20 cellular contexts compared by ENCODE assay signal in genomic region chr7:93830141-93830925, GRCh38.
DNase-seq lines count a peak whose midpoint lies in the region; ATAC-seq, FAIRE-seq and TF ChIP-seq lines count a peak whose summit lies in the region.
"Had no signal": no experiment of that assay in that cellular context is flagged by ENCODE, and none has a peak within 500 bp of the region (broad histone marks: within the 10 kb centered on the region; RNA-seq: fewer than 3 reads in every experiment).

No MANE protein-coding gene starts in this region.

- intact Hi-C loops in MCF 10A (cut with micrococcal nuclease) (no loop called here), mammary epithelial cell (cut with micrococcal nuclease) (no loop called here)

- POLR2A ChIA-PET in MCF 10A (lab: Yijun Ruan, JAX) (no interaction called here), H1 (lab: Charles Lee; ENCODE audit: partially characterized antibody) (no interaction called here)

- H2BK12ac ChIP-seq in H1 (ENCODE audit: low read depth, low read length): no peak overlapping the region

- no peaks in the 10 kb centered on the region for H3K27me3 Mint-ChIP-seq in MCF 10A (ENCODE audit: insufficient read depth, unreplicated experiment)

- H3K4me2 ChIP-seq in mammary epithelial cell (ENCODE audit: insufficient read depth, low read depth, low read length): no peak overlapping the region
- no peak overlapping the region for H3K4me2 ChIP-seq in H1 (ENCODE audit: insufficient read depth in 1 of 2, low read depth in 2 of 2, low read length in 2 of 2)
- H3K4me2 ChIP-seq: A549; BLaER1 treated with 17β-estradiol and CSF1 and Interleukin-3, amounts not matched to agents 10 nM and 100 nM had no signal

- H3K56ac ChIP-seq in H1 (replicated peaks; ENCODE audit: insufficient read length, low read depth, low read length): no peak overlapping the region

- H3K79me2 ChIP-seq in mammary epithelial cell (ENCODE audit: insufficient read depth, low read length): no peaks in the 10 kb centered on the region
- H3K79me2 ChIP-seq in H1 (ENCODE audit: control insufficient read depth in 1 of 2, insufficient read depth in 2 of 2, low read length in 2 of 2): no peaks in the 10 kb centered on the region

- FAIRE-seq in H1 (lab: Jason Lieb, UNC): no peak
- FAIRE-seq: HTR-8/SVneo had no signal

- H4K5ac ChIP-seq in H1 (ENCODE audit: insufficient read length, low read depth, low read length): no peak overlapping the region

- no peak overlapping the region for H3K23ac ChIP-seq in H1 (ENCODE audit: insufficient read length)

- no peaks in the 10 kb centered on the region for H3K9me3 Mint-ChIP-seq in MCF 10A (ENCODE audit: unreplicated experiment)
- H3K9me3 Mint-ChIP-seq: CD8-positive, alpha-beta T cell; H9; IgD-negative memory B cell had no signal

- no peak overlapping the region for H2AK5ac ChIP-seq in H1 (ENCODE audit: low read depth, low read length)

- H3K9me3 ChIP-seq in mammary epithelial cell (replicated peaks; ENCODE audit: insufficient read depth, low read length): no peaks in the 10 kb centered on the region
- no peaks in the 10 kb centered on the region for H3K9me3 ChIP-seq in H1 (ENCODE audit: insufficient read depth in 2 of 2, low read depth in 1 of 2, low read length in 1 of 2)
- H3K9me3 ChIP-seq in thoracic aorta: no peaks in the 10 kb centered on the region
- H3K9me3 ChIP-seq: A549; BLaER1 treated with 17β-estradiol and CSF1 and Interleukin-3, amounts not matched to agents 10 nM and 100 nM had no signal

- peak overlapping the region; percentile 41 for H3K27ac Mint-ChIP-seq in MCF 10A (ENCODE audit: low read depth, unreplicated experiment)
- H3K27ac Mint-ChIP-seq: CD8-positive, alpha-beta T cell; H9; IgD-negative memory B cell had no signal

- in situ Hi-C loops in mammary epithelial cell (cut with MboI; ENCODE audit: low sequenced_read_pairs in 2 of 2): no loop called here

- H3K4me3 ChIP-seq in mammary epithelial cell (replicated peaks in 1 of 3; ENCODE audit: insufficient read depth in 1 of 3, low read depth in 2 of 3, low read length in 3 of 3) (no peak overlapping the region), H1 (ENCODE audit: extremely low read depth in 1 of 4, insufficient read depth in 2 of 4, low read depth in 3 of 4, low read length in 4 of 4) (no peak overlapping the region), thoracic aorta (peak overlapping the region; percentile 2)
- H3K4me3 ChIP-seq: A549; BLaER1 treated with 17β-estradiol and CSF1 and Interleukin-3, amounts not matched to agents 10 nM and 100 nM had no signal

- no peak overlapping the region for H3K4me3 Mint-ChIP-seq in MCF 10A (ENCODE audit: unreplicated experiment)
- H3K4me3 Mint-ChIP-seq: CD8-positive, alpha-beta T cell; H9; IgD-negative memory B cell had no signal

- TF ChIP-seq POLR2A in H1 (IDR thresholded peaks at IDR 0.05; ENCODE audit: control extremely low read depth in 1 of 2, low read depth in 2 of 2, low read length in 2 of 2): no peak

- H3K27me3 ChIP-seq in mammary epithelial cell (ENCODE audit: insufficient read depth, low read length): peaks cover 19% of the 10 kb centered on the region
- H3K27me3 ChIP-seq in H1 (replicated peaks in 1 of 4; ENCODE audit: control insufficient read depth in 3 of 4, extremely low read depth in 1 of 4, insufficient read depth in 3 of 4, low read length in 3 of 4): no peaks in the 10 kb centered on the region
- H3K27me3 ChIP-seq in thoracic aorta (replicated peaks; ENCODE audit: insufficient read depth): no peaks in the 10 kb centered on the region
- H3K27me3 ChIP-seq in foreskin keratinocyte: peaks cover 63% of the 10 kb centered on the region
- H3K27me3 ChIP-seq: BLaER1 treated with 17β-estradiol and CSF1 and Interleukin-3, amounts not matched to agents 10 nM and 100 nM had no signal

- H3K36me3 Mint-ChIP-seq in MCF 10A (ENCODE audit: insufficient read depth, unreplicated experiment): no peaks in the 10 kb centered on the region
- H3K36me3 Mint-ChIP-seq: CD8-positive, alpha-beta T cell; IgD-negative memory B cell had no signal

- H2BK20ac ChIP-seq in H1 (ENCODE audit: low read length): no peak overlapping the region

- dilution Hi-C loops in mammary epithelial cell (cut with HindIII; ENCODE audit: low sequenced_read_pairs): no loop called here

- no TSS peak for BruUV-seq in MCF 10A (replicated peaks; lab: Mats Ljungman, UMichigan)
- BruUV-seq in mammary epithelial cell (replicated peaks; lab: Mats Ljungman, UMichigan): no TSS peak

- H3K4ac ChIP-seq in H1 (replicated peaks; ENCODE audit: insufficient read length, low read depth, low read length): no peak overlapping the region

- no peak for DNase-seq in MCF 10A (ENCODE audit: unreplicated experiment)
- DNase-seq in mammary epithelial cell: no peak
- DNase-seq in amniotic epithelial cell (ENCODE audit: low read depth): peak; percentile 33
- DNase-seq in H1 (ENCODE audit: low read depth in 1 of 2, low spot score in 2 of 2): no peak
- DNase-seq in thoracic aorta (ENCODE audit: low spot score): no peak
- no peak for DNase-seq in NCI-H2029 treated with DMSO at 0.1 percent for 48 hours (lab: John Stamatoyannopoulos, UW)
- DNase-seq in foreskin keratinocyte: no peak
- no peak for DNase-seq in Ammon's horn (ENCODE audit: low spot score)
- DNase-seq: AML-193; Calu3; CD8-positive, alpha-beta T cell; DMS79 treated with DMSO at 0.1 percent for 48 hours; GF-D8; GOT3; H9 had no signal

- no peak overlapping the region for H3K27ac ChIP-seq in mammary epithelial cell (ENCODE audit: insufficient read depth, low read depth, low read length)
- no peak overlapping the region for H3K27ac ChIP-seq in H1 (ENCODE audit: low read depth, low read length)
- peak overlapping the region in 1 of 2 donors; percentile 50 for H3K27ac ChIP-seq in thoracic aorta
- H3K27ac ChIP-seq in foreskin keratinocyte: no peak overlapping the region
- H3K27ac ChIP-seq: 22Rv1; A549; BLaER1 treated with 17β-estradiol and CSF1 and Interleukin-3, amounts not matched to agents 10 nM and 100 nM had no signal

- H3K9ac ChIP-seq in mammary epithelial cell (ENCODE audit: insufficient read depth, low read length) (no peak overlapping the region), H1 (replicated peaks in 1 of 4; ENCODE audit: extremely low read depth in 1 of 4, low read depth in 3 of 4, low read length in 3 of 4) (no peak overlapping the region)
- H3K9ac ChIP-seq: BLaER1 treated with 17β-estradiol and CSF1 and Interleukin-3, amounts not matched to agents 10 nM and 100 nM had no signal

- no peak for TF ChIP-seq RAD21 in H1 (IDR thresholded peaks at IDR 0.05 in 1 of 2, conservative IDR thresholded peaks at IDR 0.05 in 1 of 2; ENCODE audit: low read depth in 2 of 2, low read length in 2 of 2)

- WGBS in mammary epithelial cell (ENCODE audit: low coverage, missing lambda C conversion rate): 69% methylated on average over 1 of the region's 1 CpG
- 94% methylated on average over 1 of the region's 1 CpG; no CpG with 5 or more reads in 1 of the 2 experiments for WGBS in H1 (ENCODE audit: extremely low coverage in 1 of 2, insufficient coverage in 1 of 2, insufficient read length in 1 of 2, insufficient replicate concordance in 2 of 2, low coverage in 1 of 2, low lambda C conversion rate in 2 of 2, missing lambda C conversion rate in 1 of 2), 2 experiments

- no peak for TF ChIP-seq EP300 in H1 (IDR thresholded peaks at IDR 0.05; ENCODE audit: borderline replicate concordance in 1 of 2, low read depth in 2 of 2, low read length in 2 of 2)

- no peak overlapping the region for H3K18ac ChIP-seq in H1 (ENCODE audit: extremely low read depth, low read length)

- H4K20me1 ChIP-seq in mammary epithelial cell (ENCODE audit: insufficient read depth, low read length) (no peaks in the 10 kb centered on the region), H1 (replicated peaks in 1 of 2; ENCODE audit: control insufficient read depth in 1 of 2, insufficient read depth in 2 of 2, low read length in 2 of 2) (no peaks in the 10 kb centered on the region)
- H4K20me1 ChIP-seq: BLaER1 treated with 17β-estradiol and CSF1 and Interleukin-3, amounts not matched to agents 10 nM and 100 nM had no signal

- H3K4me1 Mint-ChIP-seq in MCF 10A (ENCODE audit: insufficient read depth, unreplicated experiment): peaks cover under 1% of the 10 kb centered on the region

- no peak overlapping the region for H2BK120ac ChIP-seq in H1 (replicated peaks; ENCODE audit: low read depth, low read length)

- H3K23me2 ChIP-seq in H1 (ENCODE audit: low read depth, low read length): no peaks in the 10 kb centered on the region

- no peak for ATAC-seq in thoracic aorta (ENCODE audit: insufficient number of reproducible peaks, low FRiP score, low read depth)
- no peak for ATAC-seq in foreskin keratinocyte
- ATAC-seq: A549; CD8-positive, alpha-beta T cell had no signal

- CTCF ChIA-PET in MCF 10A (lab: Yijun Ruan, JAX): interaction anchor here (0.6 kb wide), 1 partner anchor 257 kb away, joined by 3 read pairs; no protein-coding TSS in a partner anchor
- CTCF ChIA-PET in mammary epithelial cell (lab: Charles Lee; ENCODE audit: low non-redundant PET): no interaction called here
- CTCF ChIA-PET in H1 (lab: Charles Lee; ENCODE audit: partially characterized antibody): no interaction called here

- H3K4me1 ChIP-seq in mammary epithelial cell (ENCODE audit: insufficient read depth, low read length) (no peaks in the 10 kb centered on the region), H1 (replicated peaks in 1 of 4; ENCODE audit: control insufficient read depth in 3 of 4, insufficient read depth in 4 of 4, low read length in 3 of 4) (peaks cover 0 to 2% (median 0%) of the 10 kb centered on the region in 4 experiments; a peak in 1 of 7 replicates), thoracic aorta (ENCODE audit: control insufficient read depth in 1 of 2, low read depth in 2 of 2) (peaks cover 10 to 11% of the 10 kb centered on the region in 2 donors), foreskin keratinocyte (no peaks in the 10 kb centered on the region)
- H3K4me1 ChIP-seq: A549; BLaER1 treated with 17β-estradiol and CSF1 and Interleukin-3, amounts not matched to agents 10 nM and 100 nM had no signal

- H2AFZ ChIP-seq in mammary epithelial cell (ENCODE audit: low read depth, low read length) (no peak overlapping the region), H1 (ENCODE audit: low read length) (0 out of 2 replicates have a peak overlapping the region, but pooled peaks have one; percentile 48)

- H4K91ac ChIP-seq in H1 (replicated peaks; ENCODE audit: insufficient read length, low read length): no peak overlapping the region

- no peak overlapping the region for H2BK5ac ChIP-seq in H1 (ENCODE audit: low read depth, low read length)

- no peaks in the 10 kb centered on the region for H3K79me1 ChIP-seq in H1 (ENCODE audit: low read depth, low read length)

- H4K8ac ChIP-seq in H1 (ENCODE audit: extremely low read depth, insufficient read depth, low read length): no peak overlapping the region

- H3K14ac ChIP-seq in H1 (ENCODE audit: insufficient read length): no peak overlapping the region

- TF ChIP-seq CTCF in MCF 10A (IDR thresholded peaks at IDR 0.05; ENCODE audit: unreplicated experiment) (no peak), mammary epithelial cell (conservative IDR thresholded peaks at IDR 0.05 in 1 of 2, IDR thresholded peaks at IDR 0.05 in 1 of 2; ENCODE audit: extremely low read depth in 1 of 2, insufficient read depth in 1 of 2, low read depth in 1 of 2, low read length in 2 of 2) (no peak), H1 (IDR thresholded peaks at IDR 0.05; ENCODE audit: control extremely low read depth in 1 of 3, insufficient read depth in 1 of 3, low read depth in 1 of 3, low read length in 3 of 3) (no peak), thoracic aorta (IDR thresholded peaks at IDR 0.05) (no peak), foreskin keratinocyte (conservative IDR thresholded peaks at IDR 0.05) (no peak)

- H2BK15ac ChIP-seq in H1 (ENCODE audit: low read length): no peak overlapping the region

- H3K36me3 ChIP-seq in mammary epithelial cell (ENCODE audit: insufficient read depth, low read length) (no peaks in the 10 kb centered on the region), H1 (ENCODE audit: control insufficient read depth in 2 of 4, insufficient read depth in 4 of 4, low read length in 3 of 4) (no peaks in the 10 kb centered on the region), thoracic aorta (no peaks in the 10 kb centered on the region)
- H3K36me3 ChIP-seq: BLaER1 treated with 17β-estradiol and CSF1 and Interleukin-3, amounts not matched to agents 10 nM and 100 nM had no signal
